ENCODE assay signal across 1 cellular context in genomic region chr5:150751096-150751891, GRCh38.
TF ChIP-seq lines count a peak whose summit lies in the region.

No MANE protein-coding gene starts in this region.

TF ChIP-seq in GM12878, 131 proteins besides CTCF, POLR2A, EP300 and RAD21:
- TF ChIP-seq REST (IDR thresholded peaks at IDR 0.05; ENCODE audit: low read depth, low read length) = no peak
- no peak for TF ChIP-seq HSF1 (IDR thresholded peaks at IDR 0.05; ENCODE audit: low read depth, low read length)
- no peak for TF ChIP-seq CEBPZ (IDR thresholded peaks at IDR 0.05; ENCODE audit: low read depth, low read length)
- TF ChIP-seq ATF7 (IDR thresholded peaks at IDR 0.05; ENCODE audit: low read depth) = peak; percentile 14; the same call in 1 of the 2 replicates
- TF ChIP-seq ZBTB33 (IDR thresholded peaks at IDR 0.05) = no peak
- no peak for TF ChIP-seq BHLHE40 (IDR thresholded peaks at IDR 0.05; ENCODE audit: borderline replicate concordance in 1 of 2, low read depth in 2 of 2, low read length in 1 of 2)
TF ChIP-seq in GM12878: peak in this region for 1.
